Comparison of ENCODE assay signal across 8 cellular contexts in the genomic region with DNA sequence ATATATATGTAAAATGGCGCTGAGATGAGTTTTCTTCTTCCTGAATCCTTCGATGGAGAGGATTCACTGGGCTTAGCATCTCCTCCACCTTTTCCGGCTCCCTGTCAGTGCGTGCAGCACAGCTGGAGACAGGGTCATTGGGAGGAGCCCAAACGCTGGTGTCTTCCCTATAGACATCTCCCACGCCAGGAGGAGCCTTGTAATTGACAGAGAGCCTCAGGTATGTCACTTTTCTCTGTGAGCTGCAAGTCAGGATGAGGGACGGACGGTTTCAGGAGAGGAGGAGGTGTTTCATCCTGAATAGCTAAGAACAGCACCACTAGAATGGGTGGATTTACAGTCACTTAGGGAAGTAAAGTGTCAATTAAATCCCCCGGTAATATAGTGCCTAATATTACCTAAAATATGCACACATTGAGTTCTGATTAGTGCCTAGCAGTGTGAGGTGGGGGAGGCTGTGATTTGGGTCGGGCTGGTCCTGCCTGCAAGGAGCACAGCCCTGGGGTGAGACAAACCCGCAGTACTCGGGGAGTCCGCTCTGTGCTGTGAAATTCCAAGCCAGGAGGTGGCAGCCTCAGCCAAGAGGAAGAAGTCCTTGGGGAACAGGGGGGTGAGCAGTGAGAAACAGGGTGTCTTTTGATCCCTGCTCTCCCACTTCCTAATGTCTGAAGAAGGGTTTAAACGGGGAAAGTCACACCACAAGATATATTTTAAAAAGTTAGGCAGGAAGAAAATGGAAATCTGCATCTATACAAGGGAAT. TPM values are rescaled to one million over a fixed set of nuclear protein-coding genes. Genes with fewer than 3 reads are reported as not detected.
DNase-seq lines count a peak whose midpoint lies in the region; ATAC-seq and TF ChIP-seq lines count a peak whose summit lies in the region.

No MANE protein-coding gene starts in this region.

- no peak for TF ChIP-seq EP300 in Ishikawa (IDR thresholded peaks at IDR 0.05; ENCODE audit: borderline replicate concordance)

- TF ChIP-seq RAD21 in Ishikawa (IDR thresholded peaks at IDR 0.05; ENCODE audit: low read depth), result peak; percentile 72

- DNase-seq in DMS114 treated with DMSO at 0.1 percent for 48 hours (lab: John Stamatoyannopoulos, UW; ENCODE audit: unreplicated experiment) (peak; percentile 25), fibroblast of peridontal ligament (ENCODE audit: extremely low read depth) (peak; percentile 69), occipital lobe (lab: John Stamatoyannopoulos, UW) (peak; percentile 47), H4 (ENCODE audit: low spot score) (no peak)
- DNase-seq in activated CD4-positive, alpha-beta T cell treated with anti-CD3 and anti-CD28 coated beads, Interleukin-2, amount 50 U/mL, for 1 hour, result peak; percentile 8

- ATAC-seq in HG03196 (IDR thresholded peaks at IDR 0.05; ENCODE audit: unreplicated experiment), result no peak
- ATAC-seq in GM21515 (IDR thresholded peaks at IDR 0.05; ENCODE audit: unreplicated experiment), result no peak

TF ChIP-seq in Ishikawa, 13 proteins besides CTCF, POLR2A, EP300 and RAD21:
- TF ChIP-seq YY1 (IDR thresholded peaks at IDR 0.05; ENCODE audit: low read depth) (no peak), NFIC (IDR thresholded peaks at IDR 0.05) (no peak), TEAD4 (IDR thresholded peaks at IDR 0.05) (no peak), USF1 (IDR thresholded peaks at IDR 0.05) (no peak), CEBPB (IDR thresholded peaks at IDR 0.05) (no peak), FOXM1 (IDR thresholded peaks at IDR 0.05; ENCODE audit: borderline replicate concordance, low read depth) (no peak), ZBTB7A (IDR thresholded peaks at IDR 0.05; ENCODE audit: low read depth) (no peak), CREB1 (IDR thresholded peaks at IDR 0.05; ENCODE audit: low read depth) (no peak), TAF1 (IDR thresholded peaks at IDR 0.05; ENCODE audit: low read depth) (no peak), EGR1 (IDR thresholded peaks at IDR 0.05) (no peak), MAX (IDR thresholded peaks at IDR 0.05) (no peak)
- TF ChIP-seq, protein P1, sequence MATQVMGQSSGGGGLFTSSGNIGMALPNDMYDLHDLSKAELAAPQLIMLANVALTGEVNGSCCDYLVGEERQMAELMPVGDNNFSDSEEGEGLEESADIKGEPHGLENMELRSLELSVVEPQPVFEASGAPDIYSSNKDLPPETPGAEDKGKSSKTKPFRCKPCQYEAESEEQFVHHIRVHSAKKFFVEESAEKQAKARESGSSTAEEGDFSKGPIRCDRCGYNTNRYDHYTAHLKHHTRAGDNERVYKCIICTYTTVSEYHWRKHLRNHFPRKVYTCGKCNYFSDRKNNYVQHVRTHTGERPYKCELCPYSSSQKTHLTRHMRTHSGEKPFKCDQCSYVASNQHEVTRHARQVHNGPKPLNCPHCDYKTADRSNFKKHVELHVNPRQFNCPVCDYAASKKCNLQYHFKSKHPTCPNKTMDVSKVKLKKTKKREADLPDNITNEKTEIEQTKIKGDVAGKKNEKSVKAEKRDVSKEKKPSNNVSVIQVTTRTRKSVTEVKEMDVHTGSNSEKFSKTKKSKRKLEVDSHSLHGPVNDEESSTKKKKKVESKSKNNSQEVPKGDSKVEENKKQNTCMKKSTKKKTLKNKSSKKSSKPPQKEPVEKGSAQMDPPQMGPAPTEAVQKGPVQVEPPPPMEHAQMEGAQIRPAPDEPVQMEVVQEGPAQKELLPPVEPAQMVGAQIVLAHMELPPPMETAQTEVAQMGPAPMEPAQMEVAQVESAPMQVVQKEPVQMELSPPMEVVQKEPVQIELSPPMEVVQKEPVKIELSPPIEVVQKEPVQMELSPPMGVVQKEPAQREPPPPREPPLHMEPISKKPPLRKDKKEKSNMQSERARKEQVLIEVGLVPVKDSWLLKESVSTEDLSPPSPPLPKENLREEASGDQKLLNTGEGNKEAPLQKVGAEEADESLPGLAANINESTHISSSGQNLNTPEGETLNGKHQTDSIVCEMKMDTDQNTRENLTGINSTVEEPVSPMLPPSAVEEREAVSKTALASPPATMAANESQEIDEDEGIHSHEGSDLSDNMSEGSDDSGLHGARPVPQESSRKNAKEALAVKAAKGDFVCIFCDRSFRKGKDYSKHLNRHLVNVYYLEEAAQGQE (IDR thresholded peaks at IDR 0.05; ENCODE audit: low read depth), result no peak

RNA-seq across cellular contexts. Expression of gene IL15RA, which starts 28.2 kb away (rescaled TPM):
- total RNA-seq in occipital lobe, result not detected
- total RNA-seq in H4 (2014; rRNA removed; shearing (Covaris generic)), result 14.4 and 18.6 TPM in 2 replicates

RNA-seq across cellular contexts. Expression of gene FBH1, which starts 59.1 kb away (rescaled TPM):
- total RNA-seq in occipital lobe, result 39.8 TPM
- 35.9 and 41.1 TPM in 2 replicates for total RNA-seq in H4 (2014; rRNA removed; shearing (Covaris generic))

RNA-seq across cellular contexts. Expression of gene ANKRD16, which starts 59.5 kb away (rescaled TPM):
- 10.5 TPM for total RNA-seq in occipital lobe
- 3.0 and 3.2 TPM in 2 replicates for total RNA-seq in H4 (2014; rRNA removed; shearing (Covaris generic))

Comparison
In these comparisons a context has a peak if more than half of its experiments do, and no peak if none do; other contexts are left out.
1. RNA of gene IL15RA, which starts 28.2 kb away (total RNA-seq): 14.4 to 18.6 TPM in H4; not detected in occipital lobe (single experiment); every median in the first group is over 10 times any median in the second.